Comparison of ENCODE assay signal across 1 cellular context in genomic region chr5:56319281-56320242, GRCh38.
TF ChIP-seq lines count a peak whose summit lies in the region.

No MANE protein-coding gene starts in this region.

TF ChIP-seq in WTC11, 78 proteins besides CTCF, POLR2A, EP300 and RAD21 (continued from another document):
- TF ChIP-seq ZNF425 (CRISPR knock-in tag; conservative IDR thresholded peaks at IDR 0.05) = no peak
- TF ChIP-seq ARID4B (CRISPR knock-in tag; IDR thresholded peaks at IDR 0.05; ENCODE audit: borderline replicate concordance) = no peak
- no peak for TF ChIP-seq SOX15 (CRISPR knock-in tag; IDR thresholded peaks at IDR 0.05)
- no peak for TF ChIP-seq ZNF396 (CRISPR knock-in tag; IDR thresholded peaks at IDR 0.05; ENCODE audit: borderline replicate concordance)
- no peak for TF ChIP-seq RELA (CRISPR knock-in tag; IDR thresholded peaks at IDR 0.05; ENCODE audit: borderline replicate concordance)
- no peak for TF ChIP-seq USF2 (CRISPR knock-in tag; IDR thresholded peaks at IDR 0.05)
- no peak for TF ChIP-seq ZNF281 (CRISPR knock-in tag; IDR thresholded peaks at IDR 0.05)
- TF ChIP-seq AR (CRISPR knock-in tag; IDR thresholded peaks at IDR 0.05) = no peak
